2 cellular contexts compared by ENCODE assay signal in the genomic region with DNA sequence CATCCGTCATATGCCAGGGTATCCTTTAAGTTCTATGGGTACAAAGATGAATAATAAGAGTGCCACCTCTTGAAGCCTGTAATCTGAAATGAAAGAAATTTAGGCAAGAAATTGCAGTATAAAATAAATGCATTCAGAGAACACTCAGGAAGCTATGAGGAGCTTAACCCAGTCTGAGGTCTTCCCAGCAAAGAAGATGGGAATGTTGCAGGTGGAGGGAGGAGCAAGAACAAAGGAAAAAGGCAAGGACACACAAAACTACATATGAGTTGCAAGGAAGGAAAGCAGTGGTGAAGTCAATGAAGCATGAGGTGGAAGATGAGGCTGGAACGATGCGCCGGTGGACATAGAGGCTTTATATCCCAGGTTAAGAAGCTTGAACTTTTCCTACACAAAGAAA.
TF ChIP-seq lines count a peak whose summit lies in the region.

No MANE protein-coding gene starts in this region.

TF ChIP-seq in SK-N-SH, 30 proteins besides CTCF, POLR2A, EP300 and RAD21:
- TF ChIP-seq, protein P1, sequence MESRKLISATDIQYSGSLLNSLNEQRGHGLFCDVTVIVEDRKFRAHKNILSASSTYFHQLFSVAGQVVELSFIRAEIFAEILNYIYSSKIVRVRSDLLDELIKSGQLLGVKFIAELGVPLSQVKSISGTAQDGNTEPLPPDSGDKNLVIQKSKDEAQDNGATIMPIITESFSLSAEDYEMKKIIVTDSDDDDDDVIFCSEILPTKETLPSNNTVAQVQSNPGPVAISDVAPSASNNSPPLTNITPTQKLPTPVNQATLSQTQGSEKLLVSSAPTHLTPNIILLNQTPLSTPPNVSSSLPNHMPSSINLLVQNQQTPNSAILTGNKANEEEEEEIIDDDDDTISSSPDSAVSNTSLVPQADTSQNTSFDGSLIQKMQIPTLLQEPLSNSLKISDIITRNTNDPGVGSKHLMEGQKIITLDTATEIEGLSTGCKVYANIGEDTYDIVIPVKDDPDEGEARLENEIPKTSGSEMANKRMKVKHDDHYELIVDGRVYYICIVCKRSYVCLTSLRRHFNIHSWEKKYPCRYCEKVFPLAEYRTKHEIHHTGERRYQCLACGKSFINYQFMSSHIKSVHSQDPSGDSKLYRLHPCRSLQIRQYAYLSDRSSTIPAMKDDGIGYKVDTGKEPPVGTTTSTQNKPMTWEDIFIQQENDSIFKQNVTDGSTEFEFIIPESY (IDR thresholded peaks at IDR 0.05; ENCODE audit: borderline replicate concordance, low read depth) = no peak
- TF ChIP-seq, protein P2, sequence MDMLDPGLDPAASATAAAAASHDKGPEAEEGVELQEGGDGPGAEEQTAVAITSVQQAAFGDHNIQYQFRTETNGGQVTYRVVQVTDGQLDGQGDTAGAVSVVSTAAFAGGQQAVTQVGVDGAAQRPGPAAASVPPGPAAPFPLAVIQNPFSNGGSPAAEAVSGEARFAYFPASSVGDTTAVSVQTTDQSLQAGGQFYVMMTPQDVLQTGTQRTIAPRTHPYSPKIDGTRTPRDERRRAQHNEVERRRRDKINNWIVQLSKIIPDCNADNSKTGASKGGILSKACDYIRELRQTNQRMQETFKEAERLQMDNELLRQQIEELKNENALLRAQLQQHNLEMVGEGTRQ (IDR thresholded peaks at IDR 0.05; ENCODE audit: borderline replicate concordance, low read depth, low read length) = no peak
- no peak for TF ChIP-seq RXRA (IDR thresholded peaks at IDR 0.05; ENCODE audit: borderline replicate concordance, low read depth)
- TF ChIP-seq GABPA (IDR thresholded peaks at IDR 0.05; ENCODE audit: low read depth) = no peak

TF ChIP-seq in SK-N-SH treated with all-trans-retinoic acid at 6 μM for 48 hours, 23 proteins besides CTCF, POLR2A, EP300 and RAD21:
- TF ChIP-seq ISL1 (CRISPR knock-in tag; IDR thresholded peaks at IDR 0.05) = no peak
- no peak for TF ChIP-seq GLIS3 (CRISPR knock-in tag; IDR thresholded peaks at IDR 0.05)
- no peak for TF ChIP-seq ZFP30 (CRISPR knock-in tag; IDR thresholded peaks at IDR 0.05)
- no peak for TF ChIP-seq ZC3H10 (CRISPR knock-in tag; IDR thresholded peaks at IDR 0.05)
- TF ChIP-seq BACH2 (CRISPR knock-in tag; IDR thresholded peaks at IDR 0.05; ENCODE audit: borderline replicate concordance) = no peak
- TF ChIP-seq, protein P3, sequence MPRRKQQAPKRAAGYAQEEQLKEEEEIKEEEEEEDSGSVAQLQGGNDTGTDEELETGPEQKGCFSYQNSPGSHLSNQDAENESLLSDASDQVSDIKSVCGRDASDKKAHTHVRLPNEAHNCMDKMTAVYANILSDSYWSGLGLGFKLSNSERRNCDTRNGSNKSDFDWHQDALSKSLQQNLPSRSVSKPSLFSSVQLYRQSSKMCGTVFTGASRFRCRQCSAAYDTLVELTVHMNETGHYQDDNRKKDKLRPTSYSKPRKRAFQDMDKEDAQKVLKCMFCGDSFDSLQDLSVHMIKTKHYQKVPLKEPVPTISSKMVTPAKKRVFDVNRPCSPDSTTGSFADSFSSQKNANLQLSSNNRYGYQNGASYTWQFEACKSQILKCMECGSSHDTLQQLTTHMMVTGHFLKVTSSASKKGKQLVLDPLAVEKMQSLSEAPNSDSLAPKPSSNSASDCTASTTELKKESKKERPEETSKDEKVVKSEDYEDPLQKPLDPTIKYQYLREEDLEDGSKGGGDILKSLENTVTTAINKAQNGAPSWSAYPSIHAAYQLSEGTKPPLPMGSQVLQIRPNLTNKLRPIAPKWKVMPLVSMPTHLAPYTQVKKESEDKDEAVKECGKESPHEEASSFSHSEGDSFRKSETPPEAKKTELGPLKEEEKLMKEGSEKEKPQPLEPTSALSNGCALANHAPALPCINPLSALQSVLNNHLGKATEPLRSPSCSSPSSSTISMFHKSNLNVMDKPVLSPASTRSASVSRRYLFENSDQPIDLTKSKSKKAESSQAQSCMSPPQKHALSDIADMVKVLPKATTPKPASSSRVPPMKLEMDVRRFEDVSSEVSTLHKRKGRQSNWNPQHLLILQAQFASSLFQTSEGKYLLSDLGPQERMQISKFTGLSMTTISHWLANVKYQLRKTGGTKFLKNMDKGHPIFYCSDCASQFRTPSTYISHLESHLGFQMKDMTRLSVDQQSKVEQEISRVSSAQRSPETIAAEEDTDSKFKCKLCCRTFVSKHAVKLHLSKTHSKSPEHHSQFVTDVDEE (CRISPR knock-in tag; IDR thresholded peaks at IDR 0.05) = no peak
- no peak for TF ChIP-seq CSDC2 (CRISPR knock-in tag; IDR thresholded peaks at IDR 0.05)
- TF ChIP-seq ZNF565 (CRISPR knock-in tag; conservative IDR thresholded peaks at IDR 0.05; ENCODE audit: low read depth) = no peak
- TF ChIP-seq ZNF70 (CRISPR knock-in tag; IDR thresholded peaks at IDR 0.05) = no peak
- no peak for TF ChIP-seq SNAI2 (CRISPR knock-in tag; IDR thresholded peaks at IDR 0.05)
